20 cellular contexts compared by ENCODE assay signal in genomic region chr3:13190376-13190762, GRCh38.
"Had no signal": no experiment of that assay in that cellular context is flagged by ENCODE, and none has a peak within 500 bp of the region (broad histone marks: within the 10 kb centered on the region; RNA-seq: fewer than 3 reads in every experiment).

No MANE protein-coding gene starts in this region.

- FAIRE-seq: kidney had no signal

- H3K27me3 ChIP-seq: adrenal gland, cardiac muscle cell, dorsolateral prefrontal cortex, upper lobe of right lung had no signal

- DNase-seq: activated B cell treated with CpG ODN at 0.5 μM for 24 hours; activated CD4-positive, alpha-beta T cell treated with anti-CD3 and anti-CD28 coated beads, Interleukin-2, amount 50 U/mL, for 1 hour; activated CD8-positive, alpha-beta memory T cell treated with anti-CD3 and anti-CD28 coated beads, Interleukin-2, amount 50 U/mL, for 4 hours; activated T-cell treated with anti-CD3 and anti-CD28 coated beads, Interleukin-2, amount 50 U/mL, for 24 hours; erythroblast; hypothalamus; immature natural killer cell; left colon; naive B cell; occipital lobe; stimulated activated CD4-positive, alpha-beta T cell treated with anti-CD3 and anti-CD28 coated beads, Interleukin-4, amount 100 ng/mL, for 24 hours; upper lobe of right lung had no signal

- H3K9me3 ChIP-seq: adrenal gland, upper lobe of right lung had no signal

- ATAC-seq: left colon, sciatic nerve had no signal

- H3K4me3 ChIP-seq: adrenal gland, cardiac muscle cell, coronary artery, dorsolateral prefrontal cortex, heart left ventricle, skin epidermis, upper lobe of right lung had no signal

- H3K4me1 ChIP-seq: upper lobe of right lung had no signal

- H3K36me3 ChIP-seq: adrenal gland, cardiac muscle cell, heart left ventricle, upper lobe of right lung had no signal

- H3K27ac ChIP-seq: cardiac muscle cell, coronary artery, heart left ventricle, upper lobe of right lung had no signal
